14 cellular contexts compared by ENCODE assay signal in the genomic region with DNA sequence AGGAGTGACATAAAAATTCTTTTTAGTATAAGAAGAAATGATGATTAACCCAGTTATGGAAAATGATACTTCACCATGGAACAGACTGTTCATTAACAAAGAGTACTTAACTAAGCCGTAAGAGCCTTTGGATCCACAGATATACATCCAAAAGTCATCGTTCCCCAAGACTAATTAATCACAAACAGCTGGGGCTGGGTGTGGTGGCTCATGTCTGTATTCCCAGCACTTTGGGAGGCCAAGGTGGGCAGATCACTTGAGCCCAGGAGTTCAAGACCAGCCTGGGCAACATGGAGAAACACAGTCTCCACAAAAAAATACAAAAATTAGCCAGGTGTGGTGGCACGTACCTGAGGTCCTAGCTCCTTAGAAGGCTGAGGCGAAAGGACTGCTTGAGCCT. TPM values are rescaled to one million over a fixed set of nuclear protein-coding genes. Genes with fewer than 3 reads are reported as not detected.
DNase-seq lines count a peak whose midpoint lies in the region; ATAC-seq and TF ChIP-seq lines count a peak whose summit lies in the region.
"Had no signal": no experiment of that assay in that cellular context is flagged by ENCODE, and none has a peak within 500 bp of the region (broad histone marks: within the 10 kb centered on the region; RNA-seq: fewer than 3 reads in every experiment).

No MANE protein-coding gene starts in this region.

- H4K5ac ChIP-seq in H9 (ENCODE audit: insufficient read length, low read depth, low read length), result no peak overlapping the region

- H4K20me1 ChIP-seq in H9 (ENCODE audit: control insufficient read depth, insufficient read depth, insufficient read length), result peaks cover 4% of the 10 kb centered on the region

- no peak overlapping the region for H3K4me2 ChIP-seq in H9 (ENCODE audit: insufficient read depth, insufficient read length, low read length)

- no peak overlapping the region for H2BK12ac ChIP-seq in H9 (ENCODE audit: insufficient read length, low read depth, low read length)

- intact Hi-C loops in activated CD4-positive, alpha-beta T cell treated with anti-CD3 and anti-CD28 coated beads for 36 hours (cut with DNase I, micrococcal nuclease), result loop anchor here in 1 of 2 experiments (5.0 kb wide), 1 partner anchor 616 kb away; no protein-coding TSS in a partner anchor
- intact Hi-C loops in Panc1 (cut with micrococcal nuclease; ENCODE audit: unreplicated experiment), result no loop called here

- no peak for ATAC-seq in activated CD4-positive, alpha-beta T cell treated with anti-CD3 and anti-CD28 coated beads for 36 hours
- ATAC-seq in Panc1 (no peak), gastroesophageal sphincter (no peak), HG03196 (IDR thresholded peaks at IDR 0.05; ENCODE audit: unreplicated experiment) (no peak)
- ATAC-seq in stimulated activated memory B cell treated with anti-CD40 and anti-IgM and Interleukin-4, amounts not matched to agents 10 μg/mL and 1 μg/mL and 100 μg/mL, for 72 hours, result no peak
- ATAC-seq: psoas muscle had no signal

- no peak overlapping the region for H2AFZ ChIP-seq in H9 (ENCODE audit: low read length)

- H3K4ac ChIP-seq in H9 (ENCODE audit: low read depth, low read length), result no peak overlapping the region

- peak overlapping the region; percentile 76 for H3K27ac ChIP-seq in Panc1 (ENCODE audit: low read length)
- H3K27ac ChIP-seq in gastroesophageal sphincter, result peak overlapping the region; percentile 36 to 59 (median 42)
- no peak overlapping the region for H3K27ac ChIP-seq in H9 (ENCODE audit: insufficient read length, low read depth, low read length)
- H3K27ac ChIP-seq: psoas muscle had no signal

- H3K79me1 ChIP-seq in H9 (ENCODE audit: insufficient read depth, low read depth, low read length, poor library complexity, severe bottlenecking), result peaks cover 3% of the 10 kb centered on the region

- H3K4me3 ChIP-seq in Panc1 (ENCODE audit: low read depth in 2 of 2, low read length in 2 of 2) (no peak overlapping the region), gastroesophageal sphincter (no peak overlapping the region)
- H3K4me3 ChIP-seq: psoas muscle had no signal

- H2AK5ac ChIP-seq in H9 (ENCODE audit: insufficient read length, low read length), result no peak overlapping the region

- no peak overlapping the region for H3T11ph ChIP-seq in H9 (ENCODE audit: low read length)

- H3K36me3 ChIP-seq in Panc1 (ENCODE audit: control insufficient read depth, insufficient read depth, low read length) (no peaks in the 10 kb centered on the region), gastroesophageal sphincter (no peaks in the 10 kb centered on the region)

- H3K4me3 Mint-ChIP-seq in activated CD4-positive, alpha-beta T cell treated with anti-CD3 and anti-CD28 coated beads for 36 hours, result peak overlapping the region; percentile 74
- no peak overlapping the region for H3K4me3 Mint-ChIP-seq in stimulated activated memory B cell treated with anti-CD40 and anti-IgM and Interleukin-4, amounts not matched to agents 10 μg/mL and 1 μg/mL and 100 μg/mL, for 72 hours
- no peak overlapping the region for H3K4me3 Mint-ChIP-seq in H9

- WGBS in gastroesophageal sphincter (ENCODE audit: low coverage in 1 of 2), 2 donors, result 30 to 46% methylated on average over 4 of the region's 4 CpGs
- no CpG with 5 or more reads among the region's 4 CpGs for WGBS in H9 (ENCODE audit: extremely low coverage, insufficient read length, low lambda C conversion rate)

- in situ Hi-C loops in Panc1 (cut with HindIII; ENCODE audit: low pct_unique_long_range_greater_than_20kb, low sequenced_read_pairs) (no loop called here), GM13977 (cut with MboI; ENCODE audit: low pct_unique_long_range_greater_than_20kb, low sequenced_read_pairs, unreplicated experiment) (no loop called here)

- no peaks in the 10 kb centered on the region for H3K23me2 ChIP-seq in H9 (ENCODE audit: insufficient read length, low read depth, low read length, poor library complexity, severe bottlenecking)

- no peak for TF ChIP-seq CTCF in Panc1 (IDR thresholded peaks at IDR 0.05)
- no peak for TF ChIP-seq CTCF in gastroesophageal sphincter (IDR thresholded peaks at IDR 0.05)
- TF ChIP-seq CTCF in GM13977 (IDR thresholded peaks at IDR 0.05; ENCODE audit: extremely low read depth, insufficient read depth, missing control alignments), result no peak
- TF ChIP-seq CTCF in H9 (conservative IDR thresholded peaks at IDR 0.05), result no peak

- H3K27ac Mint-ChIP-seq in activated CD4-positive, alpha-beta T cell treated with anti-CD3 and anti-CD28 coated beads for 36 hours, result peak overlapping the region; percentile 98
- H3K27ac Mint-ChIP-seq in stimulated activated memory B cell treated with anti-CD40 and anti-IgM and Interleukin-4, amounts not matched to agents 10 μg/mL and 1 μg/mL and 100 μg/mL, for 72 hours, result peak overlapping the region; percentile 91
- no peak overlapping the region for H3K27ac Mint-ChIP-seq in H9

- no peak overlapping the region for H4K8ac ChIP-seq in H9 (replicated peaks; ENCODE audit: insufficient read length, low read depth, low read length)

- peaks cover 64% of the 10 kb centered on the region for H3K36me3 Mint-ChIP-seq in activated CD4-positive, alpha-beta T cell treated with anti-CD3 and anti-CD28 coated beads for 36 hours (ENCODE audit: low read depth)
- H3K36me3 Mint-ChIP-seq in stimulated activated memory B cell treated with anti-CD40 and anti-IgM and Interleukin-4, amounts not matched to agents 10 μg/mL and 1 μg/mL and 100 μg/mL, for 72 hours, result peaks cover 6% of the 10 kb centered on the region
- H3K36me3 Mint-ChIP-seq in H9 (ENCODE audit: insufficient read depth in 1 of 3, low read depth in 3 of 3), result peaks cover 0 to 2% (median 0%) of the 10 kb centered on the region in 3 experiments; a peak in 1 of 7 replicates

- H3K27me3 Mint-ChIP-seq in activated CD4-positive, alpha-beta T cell treated with anti-CD3 and anti-CD28 coated beads for 36 hours, result no peaks in the 10 kb centered on the region
- H3K27me3 Mint-ChIP-seq in stimulated activated memory B cell treated with anti-CD40 and anti-IgM and Interleukin-4, amounts not matched to agents 10 μg/mL and 1 μg/mL and 100 μg/mL, for 72 hours, result no peaks in the 10 kb centered on the region
- no peaks in the 10 kb centered on the region for H3K27me3 Mint-ChIP-seq in H9 (ENCODE audit: low read depth)

- TF ChIP-seq EP300 in gastroesophageal sphincter (IDR thresholded peaks at IDR 0.05), result no peak

- H2BK5ac ChIP-seq in H9 (ENCODE audit: insufficient read length, low read length), result no peak overlapping the region

- no peak overlapping the region for H3K14ac ChIP-seq in H9 (ENCODE audit: insufficient read depth, low read length)

- CTCF ChIA-PET in activated CD4-positive, alpha-beta T cell treated with anti-CD3 and anti-CD28 coated beads for 36 hours (lab: Charles Lee), result interaction anchor here (0.7 to 5.1 kb wide), 13 partner anchors 8 to 609 kb away, joined by 3 to 41 read pairs (median 5); no protein-coding TSS in a partner anchor
- CTCF ChIA-PET in Panc1 (lab: Charles Lee), result no interaction called here

- H4K91ac ChIP-seq in H9 (ENCODE audit: insufficient read length, low read depth, low read length), result no peak overlapping the region

- peaks cover 6% of the 10 kb centered on the region; the same call in 1 of the 2 replicates for H3K79me2 ChIP-seq in H9 (ENCODE audit: insufficient read depth, low read length)

- POLR2A ChIA-PET in activated CD4-positive, alpha-beta T cell treated with anti-CD3 and anti-CD28 coated beads for 36 hours (lab: Charles Lee), result interaction anchor here (1.0 to 4.5 kb wide), 4 partner anchors 9 to 36 kb away, joined by 5 to 40 read pairs (median 10); no protein-coding TSS in a partner anchor
- POLR2A ChIA-PET in Panc1 (lab: Charles Lee), result no interaction called here

- peaks cover 87% of the 10 kb centered on the region for H3K4me1 Mint-ChIP-seq in activated CD4-positive, alpha-beta T cell treated with anti-CD3 and anti-CD28 coated beads for 36 hours
- H3K4me1 Mint-ChIP-seq in stimulated activated memory B cell treated with anti-CD40 and anti-IgM and Interleukin-4, amounts not matched to agents 10 μg/mL and 1 μg/mL and 100 μg/mL, for 72 hours, result peaks cover 74% of the 10 kb centered on the region
- H3K4me1 Mint-ChIP-seq in H9, result peaks cover 22 to 23% of the 10 kb centered on the region in 2 experiments

- H3K9me3 ChIP-seq in Panc1 (ENCODE audit: control insufficient read depth, insufficient read depth, low read depth, low read length) (no peaks in the 10 kb centered on the region), gastroesophageal sphincter (no peaks in the 10 kb centered on the region), H9 (ENCODE audit: control insufficient read depth, low read depth, low read length) (no peaks in the 10 kb centered on the region)
- H3K9me3 ChIP-seq: psoas muscle had no signal

- no peak overlapping the region for H3K23ac ChIP-seq in H9 (ENCODE audit: insufficient read length, low read depth, low read length)

- no peak overlapping the region for H3K56ac ChIP-seq in H9 (ENCODE audit: insufficient read length, low read depth, low read length)

- TF ChIP-seq POLR2A in gastroesophageal sphincter (IDR thresholded peaks at IDR 0.05), result no peak

- no peak overlapping the region for H3K9ac ChIP-seq in H9 (ENCODE audit: extremely low read depth, insufficient read length, low read length)

- H3K4me1 ChIP-seq in Panc1 (ENCODE audit: control insufficient read depth, insufficient read depth, low read length), result peaks cover 69% of the 10 kb centered on the region
- H3K4me1 ChIP-seq in gastroesophageal sphincter, result peaks cover 35 to 97% (median 39%) of the 10 kb centered on the region in 3 donors
- H3K4me1 ChIP-seq in H9 (ENCODE audit: insufficient read depth, low read length), result peaks cover 4% of the 10 kb centered on the region; the same call in 1 of the 2 replicates

- H2BK15ac ChIP-seq in H9 (ENCODE audit: low read depth, low read length), result no peak overlapping the region

- H3K27me3 ChIP-seq in Panc1 (ENCODE audit: control insufficient read depth, insufficient read depth, low read length), result no peaks in the 10 kb centered on the region
- no peaks in the 10 kb centered on the region for H3K27me3 ChIP-seq in gastroesophageal sphincter
- no peaks in the 10 kb centered on the region for H3K27me3 ChIP-seq in H9 (ENCODE audit: insufficient read depth, low read length)

- H3K9me3 Mint-ChIP-seq in activated CD4-positive, alpha-beta T cell treated with anti-CD3 and anti-CD28 coated beads for 36 hours (ENCODE audit: low read depth), result no peaks in the 10 kb centered on the region
- H3K9me3 Mint-ChIP-seq in stimulated activated memory B cell treated with anti-CD40 and anti-IgM and Interleukin-4, amounts not matched to agents 10 μg/mL and 1 μg/mL and 100 μg/mL, for 72 hours, result no peaks in the 10 kb centered on the region
- no peaks in the 10 kb centered on the region for H3K9me3 Mint-ChIP-seq in H9

- H2BK120ac ChIP-seq in H9 (ENCODE audit: low read depth, low read length, poor library complexity, severe bottlenecking), result no peak overlapping the region

- no TSS peak for BruUV-seq in Panc1 (replicated peaks; lab: Mats Ljungman, UMichigan)

- no peak overlapping the region for H3K18ac ChIP-seq in H9 (ENCODE audit: insufficient read length, low read depth, low read length)

- no peak overlapping the region for H2BK20ac ChIP-seq in H9 (ENCODE audit: low read depth, low read length, poor library complexity, severe bottlenecking)

- DNase-seq in activated CD4-positive, alpha-beta T cell treated with anti-CD3 and anti-CD28 coated beads for 36 hours, result no peak
- DNase-seq in activated CD4-positive, alpha-beta T cell treated with anti-CD3 and anti-CD28 coated beads for 4 hours, result no peak
- DNase-seq in Panc1 (ENCODE audit: low read depth, low spot score) (no peak), GM13977 (ENCODE audit: low spot score) (no peak), H9 (no peak)
- DNase-seq: ACHN; mesendoderm; NCI-H1417 treated with DMSO at 0.1 percent for 48 hours; psoas muscle; stimulated activated CD4-positive, alpha-beta T cell treated with anti-CD3 and anti-CD28 coated beads, Interleukin-4, amount 100 ng/mL, for 24 hours; SW 1271 had no signal

RNA-seq across cellular contexts. Expression of gene LPIN2, which starts 36.2 kb away (rescaled TPM):
- 10 to 100 TPM; 82.6 to 95.3 TPM for total RNA-seq in activated CD4-positive, alpha-beta T cell treated with anti-CD3 and anti-CD28 coated beads for 36 hours
- total RNA-seq in Panc1 (2021; ENCODE audit: unreplicated experiment) (38.3 TPM), gastroesophageal sphincter (10 to 100 TPM; 17.6 to 34.3 (median 25.6) TPM), H9 (2021) (9.2 and 9.9 TPM in 2 replicates)
- 18.8 TPM for polyA plus RNA-seq in Panc1 (2012; ENCODE audit: insufficient read length)

Comparison
In these comparisons a context has a peak if more than half of its experiments do, and no peak if none do; other contexts are left out.
1. H3K27ac Mint-ChIP-seq: peak in activated CD4-positive, alpha-beta T cell treated with anti-CD3 and anti-CD28 coated beads for 36 hours (single experiment) and stimulated activated memory B cell treated with anti-CD40 and anti-IgM and Interleukin-4, amounts not matched to agents 10 μg/mL and 1 μg/mL and 100 μg/mL, for 72 hours (single experiment); none in H9 (0 of 3).